1 cellular context compared by ENCODE assay signal in the genomic region with DNA sequence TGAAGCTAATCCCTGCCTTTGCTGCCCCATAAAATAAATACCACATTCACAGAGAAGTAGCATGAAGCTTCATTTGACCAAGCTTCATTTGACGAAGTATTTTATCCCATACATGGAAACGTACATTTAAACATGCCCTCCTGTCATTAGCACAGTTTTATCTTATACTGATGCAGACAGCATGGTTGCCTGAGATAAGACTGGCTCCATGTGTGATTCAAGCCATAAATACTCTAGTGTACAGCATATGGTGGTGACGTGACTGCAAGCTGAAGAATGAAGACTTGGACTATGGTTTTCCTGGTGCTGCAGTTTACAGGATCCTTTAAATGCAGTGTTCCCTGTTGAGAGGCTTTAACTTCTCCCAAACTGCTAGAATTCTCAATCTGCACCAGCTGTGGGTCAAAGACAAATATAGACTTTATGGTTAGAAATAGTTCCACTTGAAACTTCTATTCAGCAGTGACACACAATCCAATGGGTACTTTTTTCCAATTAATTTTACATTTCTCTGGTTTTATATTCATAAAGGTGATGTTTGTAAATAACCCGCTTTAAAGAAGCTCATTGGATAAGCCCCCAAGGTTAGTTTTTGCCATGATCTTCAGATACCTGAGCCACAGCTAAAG.
TF ChIP-seq lines count a peak whose summit lies in the region.

No MANE protein-coding gene starts in this region.

TF ChIP-seq in K562, 482 proteins besides CTCF, POLR2A, EP300 and RAD21 (continued from another document and continues in another):
- TF ChIP-seq WHSC1 (IDR thresholded peaks at IDR 0.05; ENCODE audit: low read length) (no peak), EZH2 (IDR thresholded peaks at IDR 0.05; ENCODE audit: borderline replicate concordance, low read depth, low read length) (peak; percentile 52; the same call in 1 of the 2 replicates), MYBL2 (IDR thresholded peaks at IDR 0.05; ENCODE audit: low read depth) (no peak), MYBL2 (CRISPR knock-in tag; IDR thresholded peaks at IDR 0.05; ENCODE audit: borderline replicate concordance) (no peak), ATF7 (IDR thresholded peaks at IDR 0.05) (peak; percentile 91), TRIM24 (IDR thresholded peaks at IDR 0.05) (peak; percentile 73 to 82), STAG1 (CRISPR knock-in tag; IDR thresholded peaks at IDR 0.05; ENCODE audit: borderline replicate concordance) (no peak), CAMTA2 (CRISPR knock-in tag; conservative IDR thresholded peaks at IDR 0.05) (no peak), BRD9 (IDR thresholded peaks at IDR 0.05; ENCODE audit: low read depth, partially characterized antibody) (no peak), CBX1 (IDR thresholded peaks at IDR 0.05; ENCODE audit: low read depth) (no peak), ZNF780A (CRISPR knock-in tag; IDR thresholded peaks at IDR 0.05) (no peak), PCBP1 (IDR thresholded peaks at IDR 0.05; ENCODE audit: low read depth, low read length, poor library complexity, severe bottlenecking) (no peak), ADNP (tag; IDR thresholded peaks at IDR 0.05) (no peak), KLF1 (tag; IDR thresholded peaks at IDR 0.05) (no peak), GATA2 (CRISPR knock-in tag; IDR thresholded peaks at IDR 0.05) (peak; percentile 91), NCOA2 (IDR thresholded peaks at IDR 0.05; ENCODE audit: partially characterized antibody in 2 of 2) (no peak), BCOR (IDR thresholded peaks at IDR 0.05) (no peak), ZNF41 (CRISPR knock-in tag; conservative IDR thresholded peaks at IDR 0.05) (no peak), EWSR1 (IDR thresholded peaks at IDR 0.05; ENCODE audit: borderline replicate concordance, low read depth, partially characterized antibody) (no peak), PCBP2 (IDR thresholded peaks at IDR 0.05; ENCODE audit: low read depth, low read length, poor library complexity, severe bottlenecking) (no peak), SMAD3 (CRISPR knock-in tag; conservative IDR thresholded peaks at IDR 0.05) (no peak; the same call in 1 of the 2 replicates), ZFP1 (CRISPR knock-in tag; IDR thresholded peaks at IDR 0.05) (no peak), ZNF174 (CRISPR knock-in tag; IDR thresholded peaks at IDR 0.05) (no peak), ZNF408 (CRISPR knock-in tag; IDR thresholded peaks at IDR 0.05; ENCODE audit: low read depth) (no peak), SIN3A (IDR thresholded peaks at IDR 0.05; ENCODE audit: borderline replicate concordance in 2 of 2, control insufficient read depth in 1 of 2, low read depth in 2 of 2, low read length in 2 of 2) (no peak), SMAD2 (IDR thresholded peaks at IDR 0.05; ENCODE audit: low read depth, low read length) (no peak), CREB1 (IDR thresholded peaks at IDR 0.05) (peak; percentile 58), CREB1 (CRISPR knock-in tag; IDR thresholded peaks at IDR 0.05) (peak; percentile 80), DMBX1 (CRISPR knock-in tag; IDR thresholded peaks at IDR 0.05; ENCODE audit: borderline replicate concordance) (peak; percentile 24; the same call in 1 of the 2 replicates), RBFOX2 (IDR thresholded peaks at IDR 0.05; ENCODE audit: low read depth, low read length) (no peak), KAT7 (CRISPR knock-in tag; IDR thresholded peaks at IDR 0.05; ENCODE audit: borderline replicate concordance) (0 out of 2 replicates have a peak, but pooled peaks have one; percentile 45)
- TF ChIP-seq, protein P1, sequence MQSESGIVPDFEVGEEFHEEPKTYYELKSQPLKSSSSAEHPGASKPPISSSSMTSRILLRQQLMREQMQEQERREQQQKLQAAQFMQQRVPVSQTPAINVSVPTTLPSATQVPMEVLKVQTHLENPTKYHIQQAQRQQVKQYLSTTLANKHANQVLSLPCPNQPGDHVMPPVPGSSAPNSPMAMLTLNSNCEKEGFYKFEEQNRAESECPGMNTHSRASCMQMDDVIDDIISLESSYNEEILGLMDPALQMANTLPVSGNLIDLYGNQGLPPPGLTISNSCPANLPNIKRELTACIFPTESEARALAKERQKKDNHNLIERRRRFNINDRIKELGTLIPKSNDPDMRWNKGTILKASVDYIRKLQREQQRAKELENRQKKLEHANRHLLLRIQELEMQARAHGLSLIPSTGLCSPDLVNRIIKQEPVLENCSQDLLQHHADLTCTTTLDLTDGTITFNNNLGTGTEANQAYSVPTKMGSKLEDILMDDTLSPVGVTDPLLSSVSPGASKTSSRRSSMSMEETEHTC (IDR thresholded peaks at IDR 0.05): no peak
- TF ChIP-seq, protein P2, sequence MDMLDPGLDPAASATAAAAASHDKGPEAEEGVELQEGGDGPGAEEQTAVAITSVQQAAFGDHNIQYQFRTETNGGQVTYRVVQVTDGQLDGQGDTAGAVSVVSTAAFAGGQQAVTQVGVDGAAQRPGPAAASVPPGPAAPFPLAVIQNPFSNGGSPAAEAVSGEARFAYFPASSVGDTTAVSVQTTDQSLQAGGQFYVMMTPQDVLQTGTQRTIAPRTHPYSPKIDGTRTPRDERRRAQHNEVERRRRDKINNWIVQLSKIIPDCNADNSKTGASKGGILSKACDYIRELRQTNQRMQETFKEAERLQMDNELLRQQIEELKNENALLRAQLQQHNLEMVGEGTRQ (CRISPR knock-in tag; IDR thresholded peaks at IDR 0.05): no peak
- TF ChIP-seq, protein P3, sequence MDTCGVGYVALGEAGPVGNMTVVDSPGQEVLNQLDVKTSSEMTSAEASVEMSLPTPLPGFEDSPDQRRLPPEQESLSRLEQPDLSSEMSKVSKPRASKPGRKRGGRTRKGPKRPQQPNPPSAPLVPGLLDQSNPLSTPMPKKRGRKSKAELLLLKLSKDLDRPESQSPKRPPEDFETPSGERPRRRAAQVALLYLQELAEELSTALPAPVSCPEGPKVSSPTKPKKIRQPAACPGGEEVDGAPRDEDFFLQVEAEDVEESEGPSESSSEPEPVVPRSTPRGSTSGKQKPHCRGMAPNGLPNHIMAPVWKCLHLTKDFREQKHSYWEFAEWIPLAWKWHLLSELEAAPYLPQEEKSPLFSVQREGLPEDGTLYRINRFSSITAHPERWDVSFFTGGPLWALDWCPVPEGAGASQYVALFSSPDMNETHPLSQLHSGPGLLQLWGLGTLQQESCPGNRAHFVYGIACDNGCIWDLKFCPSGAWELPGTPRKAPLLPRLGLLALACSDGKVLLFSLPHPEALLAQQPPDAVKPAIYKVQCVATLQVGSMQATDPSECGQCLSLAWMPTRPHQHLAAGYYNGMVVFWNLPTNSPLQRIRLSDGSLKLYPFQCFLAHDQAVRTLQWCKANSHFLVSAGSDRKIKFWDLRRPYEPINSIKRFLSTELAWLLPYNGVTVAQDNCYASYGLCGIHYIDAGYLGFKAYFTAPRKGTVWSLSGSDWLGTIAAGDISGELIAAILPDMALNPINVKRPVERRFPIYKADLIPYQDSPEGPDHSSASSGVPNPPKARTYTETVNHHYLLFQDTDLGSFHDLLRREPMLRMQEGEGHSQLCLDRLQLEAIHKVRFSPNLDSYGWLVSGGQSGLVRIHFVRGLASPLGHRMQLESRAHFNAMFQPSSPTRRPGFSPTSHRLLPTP (IDR thresholded peaks at IDR 0.05; ENCODE audit: borderline replicate concordance, extremely low read depth, insufficient read length): no peak
- TF ChIP-seq, protein P4, sequence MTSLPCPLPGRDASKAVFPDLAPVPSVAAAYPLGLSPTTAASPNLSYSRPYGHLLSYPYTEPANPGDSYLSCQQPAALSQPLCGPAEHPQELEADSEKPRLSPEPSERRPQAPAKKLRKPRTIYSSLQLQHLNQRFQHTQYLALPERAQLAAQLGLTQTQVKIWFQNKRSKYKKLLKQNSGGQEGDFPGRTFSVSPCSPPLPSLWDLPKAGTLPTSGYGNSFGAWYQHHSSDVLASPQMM (CRISPR knock-in tag; IDR thresholded peaks at IDR 0.05): no peak
- TF ChIP-seq, protein P5, sequence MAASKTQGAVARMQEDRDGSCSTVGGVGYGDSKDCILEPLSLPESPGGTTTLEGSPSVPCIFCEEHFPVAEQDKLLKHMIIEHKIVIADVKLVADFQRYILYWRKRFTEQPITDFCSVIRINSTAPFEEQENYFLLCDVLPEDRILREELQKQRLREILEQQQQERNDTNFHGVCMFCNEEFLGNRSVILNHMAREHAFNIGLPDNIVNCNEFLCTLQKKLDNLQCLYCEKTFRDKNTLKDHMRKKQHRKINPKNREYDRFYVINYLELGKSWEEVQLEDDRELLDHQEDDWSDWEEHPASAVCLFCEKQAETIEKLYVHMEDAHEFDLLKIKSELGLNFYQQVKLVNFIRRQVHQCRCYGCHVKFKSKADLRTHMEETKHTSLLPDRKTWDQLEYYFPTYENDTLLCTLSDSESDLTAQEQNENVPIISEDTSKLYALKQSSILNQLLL (CRISPR knock-in tag; IDR thresholded peaks at IDR 0.05; ENCODE audit: borderline replicate concordance): no peak
- TF ChIP-seq, protein P6, sequence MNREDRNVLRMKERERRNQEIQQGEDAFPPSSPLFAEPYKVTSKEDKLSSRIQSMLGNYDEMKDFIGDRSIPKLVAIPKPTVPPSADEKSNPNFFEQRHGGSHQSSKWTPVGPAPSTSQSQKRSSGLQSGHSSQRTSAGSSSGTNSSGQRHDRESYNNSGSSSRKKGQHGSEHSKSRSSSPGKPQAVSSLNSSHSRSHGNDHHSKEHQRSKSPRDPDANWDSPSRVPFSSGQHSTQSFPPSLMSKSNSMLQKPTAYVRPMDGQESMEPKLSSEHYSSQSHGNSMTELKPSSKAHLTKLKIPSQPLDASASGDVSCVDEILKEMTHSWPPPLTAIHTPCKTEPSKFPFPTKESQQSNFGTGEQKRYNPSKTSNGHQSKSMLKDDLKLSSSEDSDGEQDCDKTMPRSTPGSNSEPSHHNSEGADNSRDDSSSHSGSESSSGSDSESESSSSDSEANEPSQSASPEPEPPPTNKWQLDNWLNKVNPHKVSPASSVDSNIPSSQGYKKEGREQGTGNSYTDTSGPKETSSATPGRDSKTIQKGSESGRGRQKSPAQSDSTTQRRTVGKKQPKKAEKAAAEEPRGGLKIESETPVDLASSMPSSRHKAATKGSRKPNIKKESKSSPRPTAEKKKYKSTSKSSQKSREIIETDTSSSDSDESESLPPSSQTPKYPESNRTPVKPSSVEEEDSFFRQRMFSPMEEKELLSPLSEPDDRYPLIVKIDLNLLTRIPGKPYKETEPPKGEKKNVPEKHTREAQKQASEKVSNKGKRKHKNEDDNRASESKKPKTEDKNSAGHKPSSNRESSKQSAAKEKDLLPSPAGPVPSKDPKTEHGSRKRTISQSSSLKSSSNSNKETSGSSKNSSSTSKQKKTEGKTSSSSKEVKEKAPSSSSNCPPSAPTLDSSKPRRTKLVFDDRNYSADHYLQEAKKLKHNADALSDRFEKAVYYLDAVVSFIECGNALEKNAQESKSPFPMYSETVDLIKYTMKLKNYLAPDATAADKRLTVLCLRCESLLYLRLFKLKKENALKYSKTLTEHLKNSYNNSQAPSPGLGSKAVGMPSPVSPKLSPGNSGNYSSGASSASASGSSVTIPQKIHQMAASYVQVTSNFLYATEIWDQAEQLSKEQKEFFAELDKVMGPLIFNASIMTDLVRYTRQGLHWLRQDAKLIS (CRISPR knock-in tag; IDR thresholded peaks at IDR 0.05): 0 out of 2 replicates have a peak, but pooled peaks have one; percentile 50
- TF ChIP-seq, protein P7, sequence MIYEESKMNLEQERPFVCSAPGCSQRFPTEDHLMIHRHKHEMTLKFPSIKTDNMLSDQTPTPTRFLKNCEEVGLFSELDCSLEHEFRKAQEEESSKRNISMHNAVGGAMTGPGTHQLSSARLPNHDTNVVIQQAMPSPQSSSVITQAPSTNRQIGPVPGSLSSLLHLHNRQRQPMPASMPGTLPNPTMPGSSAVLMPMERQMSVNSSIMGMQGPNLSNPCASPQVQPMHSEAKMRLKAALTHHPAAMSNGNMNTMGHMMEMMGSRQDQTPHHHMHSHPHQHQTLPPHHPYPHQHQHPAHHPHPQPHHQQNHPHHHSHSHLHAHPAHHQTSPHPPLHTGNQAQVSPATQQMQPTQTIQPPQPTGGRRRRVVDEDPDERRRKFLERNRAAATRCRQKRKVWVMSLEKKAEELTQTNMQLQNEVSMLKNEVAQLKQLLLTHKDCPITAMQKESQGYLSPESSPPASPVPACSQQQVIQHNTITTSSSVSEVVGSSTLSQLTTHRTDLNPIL (CRISPR knock-in tag; IDR thresholded peaks at IDR 0.05): no peak
- TF ChIP-seq, protein P8, sequence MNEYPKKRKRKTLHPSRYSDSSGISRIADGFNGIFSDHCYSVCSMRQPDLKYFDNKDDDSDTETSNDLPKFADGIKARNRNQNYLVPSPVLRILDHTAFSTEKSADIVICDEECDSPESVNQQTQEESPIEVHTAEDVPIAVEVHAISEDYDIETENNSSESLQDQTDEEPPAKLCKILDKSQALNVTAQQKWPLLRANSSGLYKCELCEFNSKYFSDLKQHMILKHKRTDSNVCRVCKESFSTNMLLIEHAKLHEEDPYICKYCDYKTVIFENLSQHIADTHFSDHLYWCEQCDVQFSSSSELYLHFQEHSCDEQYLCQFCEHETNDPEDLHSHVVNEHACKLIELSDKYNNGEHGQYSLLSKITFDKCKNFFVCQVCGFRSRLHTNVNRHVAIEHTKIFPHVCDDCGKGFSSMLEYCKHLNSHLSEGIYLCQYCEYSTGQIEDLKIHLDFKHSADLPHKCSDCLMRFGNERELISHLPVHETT (CRISPR knock-in tag; conservative IDR thresholded peaks at IDR 0.05 in 1 of 2, IDR thresholded peaks at IDR 0.05 in 1 of 2): peak in 1 of 2 experiments; percentile 79; a peak in 2 of 4 replicates
- TF ChIP-seq, protein P9, sequence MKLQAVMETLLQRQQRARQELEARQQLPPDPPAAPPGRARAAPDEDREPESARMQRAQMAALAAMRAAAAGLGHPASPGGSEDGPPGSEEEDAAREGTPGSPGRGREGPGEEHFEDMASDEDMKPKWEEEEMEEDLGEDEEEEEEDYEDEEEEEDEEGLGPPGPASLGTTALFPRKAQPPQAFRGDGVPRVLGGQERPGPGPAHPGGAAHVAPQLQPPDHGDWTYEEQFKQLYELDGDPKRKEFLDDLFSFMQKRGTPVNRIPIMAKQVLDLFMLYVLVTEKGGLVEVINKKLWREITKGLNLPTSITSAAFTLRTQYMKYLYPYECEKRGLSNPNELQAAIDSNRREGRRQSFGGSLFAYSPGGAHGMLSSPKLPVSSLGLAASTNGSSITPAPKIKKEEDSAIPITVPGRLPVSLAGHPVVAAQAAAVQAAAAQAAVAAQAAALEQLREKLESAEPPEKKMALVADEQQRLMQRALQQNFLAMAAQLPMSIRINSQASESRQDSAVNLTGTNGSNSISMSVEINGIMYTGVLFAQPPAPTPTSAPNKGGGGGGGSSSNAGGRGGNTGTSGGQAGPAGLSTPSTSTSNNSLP (IDR thresholded peaks at IDR 0.05; ENCODE audit: borderline replicate concordance, low read depth, low read length): peak; percentile 88
- TF ChIP-seq, protein P10, sequence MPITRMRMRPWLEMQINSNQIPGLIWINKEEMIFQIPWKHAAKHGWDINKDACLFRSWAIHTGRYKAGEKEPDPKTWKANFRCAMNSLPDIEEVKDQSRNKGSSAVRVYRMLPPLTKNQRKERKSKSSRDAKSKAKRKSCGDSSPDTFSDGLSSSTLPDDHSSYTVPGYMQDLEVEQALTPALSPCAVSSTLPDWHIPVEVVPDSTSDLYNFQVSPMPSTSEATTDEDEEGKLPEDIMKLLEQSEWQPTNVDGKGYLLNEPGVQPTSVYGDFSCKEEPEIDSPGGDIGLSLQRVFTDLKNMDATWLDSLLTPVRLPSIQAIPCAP (CRISPR knock-in tag; IDR thresholded peaks at IDR 0.05; ENCODE audit: borderline replicate concordance): no peak
